Comparison of ENCODE assay signal across 14 cellular contexts in genomic region chr11:101840720-101841119, GRCh38.
A peak's percentile ranks its signal among the peaks of the same experiment; 100 is the strongest.
DNase-seq lines count a peak whose midpoint lies in the region; ATAC-seq and TF ChIP-seq lines count a peak whose summit lies in the region.
"Had no signal": no experiment of that assay in that cellular context is flagged by ENCODE, and none has a peak within 500 bp of the region (broad histone marks: within the 10 kb centered on the region; RNA-seq: fewer than 3 reads in every experiment).

No MANE protein-coding gene starts in this region.

- H3K27me3 ChIP-seq in PC-3 (ENCODE audit: low read length): no peaks in the 10 kb centered on the region
- H3K27me3 ChIP-seq in mesenchymal stem cell (ENCODE audit: control insufficient read depth in 1 of 2, insufficient read depth in 1 of 2, low read length in 2 of 2): no peaks in the 10 kb centered on the region
- H3K27me3 ChIP-seq: BLaER1 had no signal

- WGBS in mesenchymal stem cell: 59% methylated on average over 2 of the region's 2 CpGs

- no peaks in the 10 kb centered on the region for H3K79me1 ChIP-seq in mesenchymal stem cell (replicated peaks; ENCODE audit: low read length, poor library complexity, severe bottlenecking)

- no peak overlapping the region for H3K27ac ChIP-seq in PC-3 (ENCODE audit: low read length)
- no peak overlapping the region for H3K27ac ChIP-seq in mesenchymal stem cell (ENCODE audit: low read length, poor library complexity, severe bottlenecking)
- H3K27ac ChIP-seq in coronary artery: no peak overlapping the region
- H3K27ac ChIP-seq: BLaER1 had no signal

- H3K9me3 ChIP-seq in PC-3 (ENCODE audit: low read length) (no peaks in the 10 kb centered on the region), mesenchymal stem cell (ENCODE audit: control insufficient read depth, low read length) (peaks cover 6% of the 10 kb centered on the region), T-helper 17 cell (ENCODE audit: control insufficient read depth, low read length, poor library complexity, severe bottlenecking) (no peaks in the 10 kb centered on the region)
- H3K9me3 ChIP-seq: BLaER1, Caco-2 had no signal

- H2AFZ ChIP-seq in PC-3 (ENCODE audit: low read length): no peak overlapping the region
- H2AFZ ChIP-seq in mesenchymal stem cell (ENCODE audit: low read depth, low read length): no peak overlapping the region
- H2AFZ ChIP-seq: GM23338 had no signal

- DNase-seq in DMS53 treated with DMSO at 0.1 percent for 48 hours (lab: John Stamatoyannopoulos, UW; ENCODE audit: unreplicated experiment) (peak; percentile 11), PC-3 (no peak), mesenchymal stem cell (peak; percentile 30), coronary artery (ENCODE audit: low spot score) (no peak), GM19238 (ENCODE audit: insufficient read length, low spot score) (no peak), T-helper 17 cell (no peak)
- DNase-seq: CD8-positive, alpha-beta memory T cell; EL; H7 had no signal

- no peak overlapping the region for H3K23ac ChIP-seq in mesenchymal stem cell (ENCODE audit: low read length in 2 of 2)

- no peak overlapping the region for H3K4ac ChIP-seq in mesenchymal stem cell (ENCODE audit: low read depth in 1 of 2, low read length in 2 of 2)

- no peaks in the 10 kb centered on the region for H4K20me1 ChIP-seq in PC-3 (ENCODE audit: low read length)
- H4K20me1 ChIP-seq: BLaER1 had no signal

- H4K8ac ChIP-seq in mesenchymal stem cell (ENCODE audit: low read length): no peak overlapping the region

- no peaks in the 10 kb centered on the region for H3K79me2 ChIP-seq in PC-3 (ENCODE audit: low read length)

- H3F3A ChIP-seq in PC-3 (ENCODE audit: low read length, unreplicated experiment): peaks cover 3% of the 10 kb centered on the region

- H3K4me3 ChIP-seq in PC-3 (ENCODE audit: low read length): no peak overlapping the region
- H3K4me3 ChIP-seq in mesenchymal stem cell (ENCODE audit: insufficient read depth in 1 of 2, low read depth in 1 of 2, low read length in 2 of 2): no peak overlapping the region
- H3K4me3 ChIP-seq in coronary artery: no peak overlapping the region
- H3K4me3 ChIP-seq: BLaER1, GM23338, K562 had no signal

- no peak for TF ChIP-seq CTCF in PC-3 (conservative IDR thresholded peaks at IDR 0.05; ENCODE audit: low read depth, low read length)
- no peak for TF ChIP-seq CTCF in coronary artery (IDR thresholded peaks at IDR 0.05)

- H2BK15ac ChIP-seq in mesenchymal stem cell (ENCODE audit: low read depth, poor library complexity, severe bottlenecking): no peak overlapping the region

- no peaks in the 10 kb centered on the region for H3K36me3 ChIP-seq in PC-3 (ENCODE audit: low read depth, low read length)
- no peaks in the 10 kb centered on the region for H3K36me3 ChIP-seq in mesenchymal stem cell (ENCODE audit: control insufficient read depth in 1 of 2, insufficient read depth in 2 of 2, low read depth in 1 of 2, low read length in 2 of 2)
- H3K36me3 ChIP-seq: BLaER1 had no signal

- H2BK12ac ChIP-seq in mesenchymal stem cell (ENCODE audit: low read length in 2 of 2): no peak overlapping the region

- H3K9ac ChIP-seq in PC-3 (ENCODE audit: low read length) (no peak overlapping the region), mesenchymal stem cell (ENCODE audit: low read length) (no peak overlapping the region)
- H3K9ac ChIP-seq: BLaER1 had no signal

- no peak overlapping the region for H3K27ac Mint-ChIP-seq in T-helper 17 cell
- H3K27ac Mint-ChIP-seq: CD8-positive, alpha-beta memory T cell; GM23338 had no signal

- H2BK5ac ChIP-seq in mesenchymal stem cell (ENCODE audit: low read depth, low read length, poor library complexity, severe bottlenecking): no peak overlapping the region

- no peak overlapping the region for H3K18ac ChIP-seq in mesenchymal stem cell (ENCODE audit: low read depth in 1 of 2, low read length in 2 of 2)

- BruUV-seq in PC-3 (replicated peaks; lab: Mats Ljungman, UMichigan): no TSS peak

- no peaks in the 10 kb centered on the region for H3K9me2 ChIP-seq in PC-3 (replicated peaks; ENCODE audit: low read length)

- H2AK5ac ChIP-seq in mesenchymal stem cell (ENCODE audit: low read length, severe bottlenecking): no peak overlapping the region

- no peaks in the 10 kb centered on the region for H3K4me1 Mint-ChIP-seq in T-helper 17 cell
- H3K4me1 Mint-ChIP-seq: CD8-positive, alpha-beta memory T cell; GM23338 had no signal

- H3K4me1 ChIP-seq in PC-3 (ENCODE audit: insufficient read depth, low read length): peaks cover 5% of the 10 kb centered on the region
- H3K4me1 ChIP-seq in mesenchymal stem cell (ENCODE audit: control insufficient read depth, insufficient read depth, low read depth, low read length): no peaks in the 10 kb centered on the region
- H3K4me1 ChIP-seq: BLaER1 had no signal

- H2BK120ac ChIP-seq in mesenchymal stem cell (ENCODE audit: low read depth, low read length): no peak overlapping the region

- no peak overlapping the region for H3K4me3 Mint-ChIP-seq in T-helper 17 cell
- H3K4me3 Mint-ChIP-seq: CD8-positive, alpha-beta memory T cell; GM23338 had no signal

- peaks cover 20% of the 10 kb centered on the region for H3K27me3 Mint-ChIP-seq in T-helper 17 cell

- H4K91ac ChIP-seq in mesenchymal stem cell (ENCODE audit: low read length): no peak overlapping the region

- H3K36me3 Mint-ChIP-seq in T-helper 17 cell (ENCODE audit: low read depth): no peaks in the 10 kb centered on the region
- H3K36me3 Mint-ChIP-seq: CD8-positive, alpha-beta memory T cell had no signal

- H3K4me2 ChIP-seq in PC-3 (ENCODE audit: low read length): no peak overlapping the region
- no peak overlapping the region for H3K4me2 ChIP-seq in mesenchymal stem cell (ENCODE audit: low read length, poor library complexity, severe bottlenecking)
- H3K4me2 ChIP-seq: BLaER1, GM23338 had no signal

- peak; percentile 10; the same call in 1 of the 2 replicates for ATAC-seq in PC-3
- ATAC-seq in HG03108 (IDR thresholded peaks at IDR 0.05; ENCODE audit: unreplicated experiment): no peak
- ATAC-seq in T-helper 17 cell: no peak
- ATAC-seq: GM23338, K562 had no signal

- H3K14ac ChIP-seq in mesenchymal stem cell (ENCODE audit: low read length in 2 of 2): no peak overlapping the region

- CTCF ChIA-PET in PC-3 (lab: Charles Lee): no interaction called here

- POLR2A ChIA-PET in PC-3 (lab: Charles Lee; ENCODE audit: unreplicated experiment): no interaction called here

- intact Hi-C loops in PC-3 (cut with micrococcal nuclease): loop anchor here (10.0 kb wide), 2 partner anchors 226 to 256 kb away; partner anchors contain the start of gene TRPC6

Comparison
In these comparisons a context has a peak if more than half of its experiments do, and no peak if none do; other contexts are left out.
1. DNase-seq: peak in DMS53 treated with DMSO at 0.1 percent for 48 hours (single experiment) and mesenchymal stem cell (single experiment); none in PC-3 (single experiment), coronary artery (single experiment), GM19238 (single experiment) and T-helper 17 cell (0 of 3).